In genomic region chr18:67463829-67464228, GRCh38 we compare ENCODE assay signal across 14 cellular contexts. TPM values are rescaled to one million over a fixed set of nuclear protein-coding genes. Genes with fewer than 3 reads are reported as not detected.
A peak's percentile ranks its signal among the peaks of the same experiment; 100 is the strongest.
DNase-seq lines count a peak whose midpoint lies in the region; FAIRE-seq and TF ChIP-seq lines count a peak whose summit lies in the region.
"Had no signal": no experiment of that assay in that cellular context is flagged by ENCODE, and none has a peak within 500 bp of the region (broad histone marks: within the 10 kb centered on the region; RNA-seq: fewer than 3 reads in every experiment).

No MANE protein-coding gene starts in this region.

- H3K9me2 ChIP-seq in PC-9 (ENCODE audit: insufficient read depth) (no peaks in the 10 kb centered on the region; the same call in 1 of the 2 replicates), hepatocyte (replicated peaks; ENCODE audit: insufficient read depth) (no peaks in the 10 kb centered on the region)

- H3K27ac ChIP-seq in PC-9 (no peak overlapping the region), hepatocyte (no peak overlapping the region)

- POLR2A ChIA-PET in PC-9 (lab: Charles Lee; ENCODE audit: unreplicated experiment), result no interaction called here

- H3F3A ChIP-seq in PC-9 (ENCODE audit: insufficient read depth, low read depth), result no peaks in the 10 kb centered on the region

- H2AFZ ChIP-seq in PC-9 (no peak overlapping the region), hepatocyte (no peak overlapping the region)

- H3K9me3 ChIP-seq in BE2C (no peaks in the 10 kb centered on the region), PC-9 (ENCODE audit: insufficient read depth, low read depth) (no peaks in the 10 kb centered on the region), hepatocyte (ENCODE audit: low read depth) (no peaks in the 10 kb centered on the region)

- H3K27me3 ChIP-seq in BE2C (no peaks in the 10 kb centered on the region), PC-9 (ENCODE audit: insufficient read depth, low read depth) (no peaks in the 10 kb centered on the region), hepatocyte (no peaks in the 10 kb centered on the region)

- H3K4me3 ChIP-seq in BE2C (ENCODE audit: low read depth, low read length) (no peak overlapping the region), PC-9 (no peak overlapping the region), hepatocyte (no peak overlapping the region)

- peak; percentile 57 for TF ChIP-seq CTCF in BE2C (IDR thresholded peaks at IDR 0.05; ENCODE audit: low read depth, low read length)
- peak; percentile 35; the same call in 1 of the 2 replicates for TF ChIP-seq CTCF in PC-9 (conservative IDR thresholded peaks at IDR 0.05)
- peak; percentile 20 for TF ChIP-seq CTCF in hepatocyte (IDR thresholded peaks at IDR 0.05; ENCODE audit: poor library complexity)

- no peak for FAIRE-seq in frontal cortex (lab: Jason Lieb, UNC)

- CTCF ChIA-PET in PC-9 (lab: Charles Lee), result no interaction called here

- DNase-seq in BE2C, result no peak
- DNase-seq in H4 (ENCODE audit: low spot score), result peak; percentile 40
- DNase-seq in PC-9, result no peak
- DNase-seq in hepatocyte (ENCODE audit: low spot score), result peak; percentile 11
- no peak for DNase-seq in NCI-H1092 treated with DMSO at 0.1 percent for 48 hours (lab: John Stamatoyannopoulos, UW)
- DNase-seq in stimulated activated CD8-positive, alpha-beta memory T cell treated with anti-CD3 and anti-CD28 coated beads, Interleukin-4, amount 100 ng/mL, for 48 hours, result no peak
- DNase-seq in NCI-H2081 treated with DMSO at 0.1 percent for 48 hours (lab: John Stamatoyannopoulos, UW), result no peak
- no peak for DNase-seq in frontal cortex (ENCODE audit: low spot score in 2 of 2)
- DNase-seq: activated CD4-positive, alpha-beta T cell treated with anti-CD3 and anti-CD28 coated beads for 1 hour; activated gamma-delta T cell; effector CD4-positive, alpha-beta T cell; natural killer cell; Right ventricle myocardium superior; stimulated activated CD4-positive, alpha-beta T cell treated with anti-CD3 and anti-CD28 coated beads, Interleukin-2, amount 100 ng/mL, for 48 hours had no signal

- H3K79me2 ChIP-seq in PC-9 (ENCODE audit: low read depth) (no peaks in the 10 kb centered on the region), hepatocyte (no peaks in the 10 kb centered on the region)

- H3K4me2 ChIP-seq in PC-9 (no peak overlapping the region), hepatocyte (no peak overlapping the region)

- H4K20me1 ChIP-seq in PC-9 (ENCODE audit: insufficient read depth) (no peaks in the 10 kb centered on the region), hepatocyte (ENCODE audit: insufficient read depth, poor library complexity, severe bottlenecking) (no peaks in the 10 kb centered on the region)

- WGBS in hepatocyte (ENCODE audit: low lambda C conversion rate, missing lambda C conversion rate), result 73% methylated on average over 2 of the region's 2 CpGs

- intact Hi-C loops in PC-9 (cut with micrococcal nuclease; ENCODE audit: unreplicated experiment), result no loop called here

- no peaks in the 10 kb centered on the region for H3K36me3 ChIP-seq in BE2C
- H3K36me3 ChIP-seq in PC-9 (ENCODE audit: low read depth), result no peaks in the 10 kb centered on the region
- H3K36me3 ChIP-seq in hepatocyte (replicated peaks; ENCODE audit: insufficient read depth, low read depth), result no peaks in the 10 kb centered on the region

- H3K4me1 ChIP-seq in BE2C, result no peaks in the 10 kb centered on the region
- H3K4me1 ChIP-seq in PC-9 (replicated peaks; ENCODE audit: insufficient read depth), result no peaks in the 10 kb centered on the region
- no peaks in the 10 kb centered on the region for H3K4me1 ChIP-seq in hepatocyte (ENCODE audit: insufficient read depth)

- no TSS peak for BruUV-seq in PC-9 (replicated peaks; lab: Mats Ljungman, UMichigan)

RNA-seq across cellular contexts. Expression of gene DSEL, which starts 52.7 kb away (rescaled TPM):
- 0.69 TPM for polyA plus RNA-seq in BE2C (2012; ENCODE audit: insufficient read depth, insufficient read length, low read depth)
- 25.1 and 25.8 TPM in 2 replicates for total RNA-seq in H4 (2014; rRNA removed; shearing (Covaris generic))
- total RNA-seq in PC-9 (2021) (2.1 and 2.5 TPM in 2 replicates), hepatocyte (15.7 and 18.9 TPM in 2 replicates), frontal cortex (51.4 TPM)
- polyA plus RNA-seq in hepatocyte, result 3.3 and 4.0 TPM in 2 replicates

Comparison
In these comparisons a context has a peak if more than half of its experiments do, and no peak if none do; other contexts are left out.
1. DNase-seq: peak in H4 (single experiment) and hepatocyte (single experiment); none in BE2C (single experiment), PC-9 (0 of 2), NCI-H1092 treated with DMSO at 0.1 percent for 48 hours (single experiment), stimulated activated CD8-positive, alpha-beta memory T cell treated with anti-CD3 and anti-CD28 coated beads, Interleukin-4, amount 100 ng/mL, for 48 hours (single experiment), NCI-H2081 treated with DMSO at 0.1 percent for 48 hours (single experiment) and frontal cortex (0 of 2).
2. Peak in every context shown above with its lines, with median percentiles within 50 percentile points of each other: CTCF ChIP-seq.